Comparison of ENCODE assay signal across 9 cellular contexts in genomic region chr5:149320791-149321330, GRCh38. TPM values are rescaled to one million over a fixed set of nuclear protein-coding genes. Genes with fewer than 3 reads are reported as not detected.
A peak's percentile ranks its signal among the peaks of the same experiment; 100 is the strongest.
DNase-seq lines count a peak whose midpoint lies in the region; ATAC-seq and TF ChIP-seq lines count a peak whose summit lies in the region.
"Had no signal": no experiment of that assay in that cellular context is flagged by ENCODE, and none has a peak within 500 bp of the region (broad histone marks: within the 10 kb centered on the region; RNA-seq: fewer than 3 reads in every experiment).

No MANE protein-coding gene starts in this region.

- H3K4me2 ChIP-seq in Loucy (ENCODE audit: low read depth, low read length, poor library complexity, severe bottlenecking), result no peak overlapping the region

- no peak overlapping the region for H3K27ac ChIP-seq in SK-N-MC

- no peaks in the 10 kb centered on the region for H3K9me2 ChIP-seq in Loucy (replicated peaks; ENCODE audit: low read depth, low read length)

- no peaks in the 10 kb centered on the region for H4K20me1 ChIP-seq in Loucy (ENCODE audit: insufficient read depth, low read length, poor library complexity, severe bottlenecking)

- H3K79me2 ChIP-seq in Loucy (ENCODE audit: insufficient read depth, low read length), result no peaks in the 10 kb centered on the region

- no peaks in the 10 kb centered on the region for H3F3A ChIP-seq in Loucy (ENCODE audit: low read depth)

- no peak for ATAC-seq in GM18511 (IDR thresholded peaks at IDR 0.05; ENCODE audit: unreplicated experiment)
- ATAC-seq in HG02981 (IDR thresholded peaks at IDR 0.05; ENCODE audit: unreplicated experiment), result no peak

- H3K36me3 ChIP-seq in Loucy (ENCODE audit: insufficient read depth, low read length) (no peaks in the 10 kb centered on the region), SK-N-MC (ENCODE audit: insufficient read depth, low read length) (no peaks in the 10 kb centered on the region)

- H3K9ac ChIP-seq in Loucy (ENCODE audit: low read depth, low read length, poor library complexity, severe bottlenecking) (no peak overlapping the region), SK-N-MC (ENCODE audit: insufficient read length) (no peak overlapping the region)

- peaks cover 4% of the 10 kb centered on the region for H3K4me1 ChIP-seq in Loucy (ENCODE audit: insufficient read depth, low read length, poor library complexity, severe bottlenecking)

- TF ChIP-seq CTCF in Loucy (conservative IDR thresholded peaks at IDR 0.05; ENCODE audit: low read length), result no peak
- no peak for TF ChIP-seq CTCF in fibroblast of villous mesenchyme (IDR thresholded peaks at IDR 0.05; ENCODE audit: insufficient read depth, low read depth, low read length)

- H3K27me3 ChIP-seq in Loucy (ENCODE audit: insufficient read depth, low read length, poor library complexity, severe bottlenecking), result no peaks in the 10 kb centered on the region

- peak overlapping the region; percentile 46 for H2AFZ ChIP-seq in Loucy (ENCODE audit: low read length)

- H3K4me3 ChIP-seq in Loucy (ENCODE audit: low read length, poor library complexity, severe bottlenecking) (no peak overlapping the region), SK-N-MC (peak overlapping the region; percentile 32; the same call in 1 of the 2 replicates), fibroblast of villous mesenchyme (ENCODE audit: low read depth, low read length) (no peak overlapping the region)

- no peaks in the 10 kb centered on the region for H3K9me3 ChIP-seq in Loucy (ENCODE audit: insufficient read depth, low read depth, low read length)
- no peaks in the 10 kb centered on the region for H3K9me3 ChIP-seq in SK-N-MC (ENCODE audit: low read depth, low read length)

- DNase-seq in AG08395 (ENCODE audit: low spot score), result peak; percentile 91
- DNase-seq in SK-N-MC (ENCODE audit: low read depth, low spot score), result peak; percentile 26
- DNase-seq in fibroblast of villous mesenchyme (ENCODE audit: low read depth), result peak; percentile 97
- DNase-seq in occipital lobe (lab: John Stamatoyannopoulos, UW), result peak; percentile 10
- DNase-seq in NAMALWA (ENCODE audit: low spot score), result no peak

RNA-seq across cellular contexts. Expression of gene GRPEL2, which starts 24.4 kb away (rescaled TPM):
- 27.6 and 28.7 TPM in 2 replicates for total RNA-seq in fibroblast of villous mesenchyme
- total RNA-seq in occipital lobe, result 59.9 TPM

RNA-seq across cellular contexts. Expression of gene PCYOX1L, which starts 37.0 kb away (rescaled TPM):
- total RNA-seq in fibroblast of villous mesenchyme, result 6.4 and 11.7 TPM in 2 replicates
- total RNA-seq in occipital lobe, result 11.9 TPM

RNA-seq across cellular contexts. Expression of gene AFAP1L1, which starts 49.2 kb away (rescaled TPM):
- total RNA-seq in fibroblast of villous mesenchyme (10.8 and 11.9 TPM in 2 replicates), occipital lobe (3.7 TPM)

RNA-seq across cellular contexts. Expression of gene IL17B, which starts 58.2 kb away (rescaled TPM):
- total RNA-seq in fibroblast of villous mesenchyme (1.3 TPM in 1 of 2 replicates, not detected in the other), occipital lobe (not detected)
- total RNA-seq: activated CD8-positive, alpha-beta memory T cell treated with anti-CD3 and anti-CD28 coated beads for 36 hours had no signal
